ENCODE assay signal across 25 cellular contexts in genomic region chr13:30748717-30749116, GRCh38. TPM values are rescaled to one million over a fixed set of nuclear protein-coding genes. Genes with fewer than 3 reads are reported as not detected.
"Had no signal": no experiment of that assay in that cellular context is flagged by ENCODE, and none has a peak within 500 bp of the region (broad histone marks: within the 10 kb centered on the region; RNA-seq: fewer than 3 reads in every experiment).

No MANE protein-coding gene starts in this region.

- H3K27ac Mint-ChIP-seq: activated CD8-positive, alpha-beta T cell treated with anti-CD3 and anti-CD28 coated beads for 36 hours; activated naive CD8-positive, alpha-beta T cell treated with anti-CD3 and anti-CD28 coated beads, Interleukin-2, amount 10 ng/mL, durations not matched to agents 7 days and 5 days; IgD-negative memory B cell; T-cell had no signal

- H3K27me3 Mint-ChIP-seq: activated CD8-positive, alpha-beta T cell treated with anti-CD3 and anti-CD28 coated beads for 36 hours; activated naive CD8-positive, alpha-beta T cell treated with anti-CD3 and anti-CD28 coated beads, Interleukin-2, amount 10 ng/mL, durations not matched to agents 7 days and 5 days; IgD-negative memory B cell; T-cell had no signal

- DNase-seq: activated CD4-positive, alpha-beta T cell treated with anti-CD3 and anti-CD28 coated beads for 4 hours; activated CD8-positive, alpha-beta memory T cell treated with anti-CD3 and anti-CD28 coated beads, Interleukin-2, amount 50 U/mL, for 48 hours; activated CD8-positive, alpha-beta T cell treated with anti-CD3 and anti-CD28 coated beads for 36 hours; activated naive CD4-positive, alpha-beta T cell treated with anti-CD3 and anti-CD28 coated beads, Interleukin-2, amount 50 U/mL, for 16 hours; activated naive CD8-positive, alpha-beta T cell treated with anti-CD3 and anti-CD28 coated beads, Interleukin-2, amount 10 ng/mL, durations not matched to agents 7 days and 5 days; activated T-cell treated with anti-CD3 and anti-CD28 coated beads, Interleukin-2, amount 50 U/mL, for 1 hour; adrenal gland; anterior cingulate cortex; cerebellar nuclear complex; KG1; NCI-H1048; NCI-H1417 treated with DMSO at 0.1 percent for 48 hours; NCI-H1694; NCI-H2081; NCI-H2171; NCI-H2227 treated with DMSO at 0.1 percent for 48 hours; NCI-H446 treated with DMSO at 0.1 percent for 48 hours; NK-92 treated with Interleukin-12 subunit alpha and Interleukin-12 subunit beta, amount 100 ng/mL, for 24 hours; PC-9; SIG-M5; T-cell; WERI-Rb-1 had no signal

- H3K4me3 ChIP-seq: adrenal gland, PC-9, SK-N-MC had no signal

- H3K9me3 ChIP-seq: adrenal gland had no signal

- H2AFZ ChIP-seq: PC-9 had no signal

- H3K4me3 Mint-ChIP-seq: activated CD8-positive, alpha-beta T cell treated with anti-CD3 and anti-CD28 coated beads for 36 hours; activated naive CD8-positive, alpha-beta T cell treated with anti-CD3 and anti-CD28 coated beads, Interleukin-2, amount 10 ng/mL, durations not matched to agents 7 days and 5 days; IgD-negative memory B cell; T-cell had no signal

- H3K4me2 ChIP-seq: PC-9 had no signal

- H3K27ac ChIP-seq: adrenal gland, PC-9, SK-N-MC, WERI-Rb-1 had no signal

- H3K27me3 ChIP-seq: adrenal gland had no signal

- ATAC-seq: activated CD4-positive, CD25-positive, alpha-beta regulatory T cell treated with anti-CD3 and anti-CD28 coated beads, Interleukin-2, amount 50 U/mL, for 24 hours; activated CD8-positive, alpha-beta T cell treated with anti-CD3 and anti-CD28 coated beads for 36 hours; T-cell had no signal

- H3K9me3 Mint-ChIP-seq: activated CD8-positive, alpha-beta T cell treated with anti-CD3 and anti-CD28 coated beads for 36 hours; IgD-negative memory B cell; T-cell had no signal

- H3K36me3 ChIP-seq: adrenal gland, WERI-Rb-1 had no signal

RNA-seq across cellular contexts. Expression of gene ALOX5AP, which starts 13.4 kb away (rescaled TPM):
- total RNA-seq: PC-9 had no signal
